ENCODE assay signal across 20 cellular contexts in the genomic region with DNA sequence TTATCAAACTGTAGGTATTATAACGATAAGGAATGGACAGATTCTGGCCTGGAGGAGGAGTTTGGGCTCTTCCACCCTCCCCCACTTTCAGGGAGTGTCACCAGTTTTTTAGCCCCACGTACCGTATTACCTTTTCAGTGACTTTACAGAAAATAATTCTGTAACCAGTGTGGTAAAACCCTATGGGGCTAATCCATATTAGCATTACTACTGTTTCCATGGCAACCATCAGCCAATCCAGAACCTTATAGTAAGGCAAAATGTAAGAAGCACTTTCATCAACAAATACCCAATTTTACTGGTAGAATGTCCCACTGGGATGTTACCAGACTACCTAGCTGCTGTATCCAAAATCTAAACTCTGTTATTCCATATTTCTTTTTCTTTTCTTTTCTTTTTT. TPM values are rescaled to one million over a fixed set of nuclear protein-coding genes. Genes with fewer than 3 reads are reported as not detected.
A peak's percentile ranks its signal among the peaks of the same experiment; 100 is the strongest.
DNase-seq lines count a peak whose midpoint lies in the region; ATAC-seq and TF ChIP-seq lines count a peak whose summit lies in the region.
"Had no signal": no experiment of that assay in that cellular context is flagged by ENCODE, and none has a peak within 500 bp of the region (broad histone marks: within the 10 kb centered on the region; RNA-seq: fewer than 3 reads in every experiment).

No MANE protein-coding gene starts in this region.

- no peaks in the 10 kb centered on the region for H3K79me2 ChIP-seq in SK-N-SH (ENCODE audit: insufficient read depth)

- H3K4me1 ChIP-seq in SK-N-SH (ENCODE audit: control insufficient read depth in 1 of 2, insufficient read depth in 2 of 2, low read depth in 1 of 2, low read length in 1 of 2): peaks cover 0 to 2% of the 10 kb centered on the region in 2 experiments; a peak in 1 of 4 replicates

- no peaks in the 10 kb centered on the region for H4K20me1 ChIP-seq in SK-N-SH (ENCODE audit: insufficient read depth)

- H3K27me3 ChIP-seq in SK-N-SH (ENCODE audit: insufficient read depth): no peaks in the 10 kb centered on the region

- no peak for ATAC-seq in activated T-cell treated with anti-CD3 and anti-CD28 coated beads, Interleukin-2, amount 50 U/mL, for 72 hours (replicated peaks in 1 of 2)
- no peak for ATAC-seq in activated T-cell treated with anti-CD3 and anti-CD28 coated beads, Interleukin-2, amount 50 U/mL, for 4 hours
- no peak for ATAC-seq in central memory CD8-positive, alpha-beta T cell (replicated peaks; ENCODE audit: extremely low read depth, poor library complexity, severe bottlenecking)
- ATAC-seq: PC-3 had no signal

- peaks cover 24% of the 10 kb centered on the region for H3K4me1 Mint-ChIP-seq in activated T-cell treated with anti-CD3 and anti-CD28 coated beads, Interleukin-2, amount 50 U/mL, for 72 hours (ENCODE audit: low read depth)
- peaks cover 21% of the 10 kb centered on the region for H3K4me1 Mint-ChIP-seq in activated T-cell treated with anti-CD3 and anti-CD28 coated beads, Interleukin-2, amount 50 U/mL, for 4 hours (ENCODE audit: low read depth)
- H3K4me1 Mint-ChIP-seq in central memory CD8-positive, alpha-beta T cell: peaks cover 26% of the 10 kb centered on the region

- peak overlapping the region; percentile 65 for H3K27ac Mint-ChIP-seq in activated T-cell treated with anti-CD3 and anti-CD28 coated beads, Interleukin-2, amount 50 U/mL, for 72 hours
- peak overlapping the region; percentile 87 for H3K27ac Mint-ChIP-seq in central memory CD8-positive, alpha-beta T cell (ENCODE audit: low read depth)
- H3K27ac Mint-ChIP-seq: HFFc6 had no signal

- DNase-seq in activated T-cell treated with anti-CD3 and anti-CD28 coated beads, Interleukin-2, amount 50 U/mL, for 72 hours: no peak
- DNase-seq in activated T-cell treated with anti-CD3 and anti-CD28 coated beads, Interleukin-2, amount 50 U/mL, for 4 hours: no peak
- DNase-seq in NAMALWA (ENCODE audit: low spot score) (peak; percentile 12), putamen (ENCODE audit: low spot score) (peak; percentile 8), Ammon's horn (ENCODE audit: low spot score) (no peak), cerebellar nuclear complex (lab: John Stamatoyannopoulos, UW) (no peak), SK-N-SH (no peak)
- no peak for DNase-seq in central memory CD8-positive, alpha-beta T cell (ENCODE audit: low spot score in 2 of 2)
- DNase-seq: ACHN, AML-193, Caco-2, DMS79, GM23248, HFFc6, NCI-H1092, NCI-H2107, NCI-H446 treated with DMSO at 0.1 percent for 48 hours, PC-3, T-helper 1 cell had no signal

- no peak overlapping the region for H2AFZ ChIP-seq in SK-N-SH (ENCODE audit: low read depth)
- H2AFZ ChIP-seq: GM23248 had no signal

- 83% methylated on average over 3 of the region's 3 CpGs for WGBS in SK-N-SH (ENCODE audit: low lambda C conversion rate)

- H3K27me3 Mint-ChIP-seq in activated T-cell treated with anti-CD3 and anti-CD28 coated beads, Interleukin-2, amount 50 U/mL, for 72 hours (ENCODE audit: low read depth): no peaks in the 10 kb centered on the region
- no peaks in the 10 kb centered on the region for H3K27me3 Mint-ChIP-seq in activated T-cell treated with anti-CD3 and anti-CD28 coated beads, Interleukin-2, amount 50 U/mL, for 4 hours (ENCODE audit: low read depth)
- no peaks in the 10 kb centered on the region for H3K27me3 Mint-ChIP-seq in central memory CD8-positive, alpha-beta T cell

- H3K36me3 ChIP-seq in SK-N-SH (replicated peaks in 1 of 2; ENCODE audit: control insufficient read depth in 1 of 2, insufficient read depth in 2 of 2, low read length in 1 of 2): no peaks in the 10 kb centered on the region

- TF ChIP-seq EP300 in SK-N-SH (IDR thresholded peaks at IDR 0.05; ENCODE audit: borderline replicate concordance in 1 of 2, low read depth in 1 of 2, low read length in 1 of 2): no peak

- no peak overlapping the region for H3K4me2 ChIP-seq in SK-N-SH
- H3K4me2 ChIP-seq: KMS-11 had no signal

- CTCF ChIA-PET in SK-N-SH (lab: Yijun Ruan, JAX): no interaction called here

- TF ChIP-seq RAD21 in SK-N-SH (IDR thresholded peaks at IDR 0.05; ENCODE audit: low read length): no peak

- H3K36me3 Mint-ChIP-seq in activated T-cell treated with anti-CD3 and anti-CD28 coated beads, Interleukin-2, amount 50 U/mL, for 72 hours (ENCODE audit: insufficient read depth in 2 of 2): peaks cover 17 to 34% of the 10 kb centered on the region in 2 donors
- peaks cover 25% of the 10 kb centered on the region for H3K36me3 Mint-ChIP-seq in activated T-cell treated with anti-CD3 and anti-CD28 coated beads, Interleukin-2, amount 50 U/mL, for 4 hours (ENCODE audit: insufficient read depth)
- H3K36me3 Mint-ChIP-seq in central memory CD8-positive, alpha-beta T cell (ENCODE audit: insufficient read depth): peaks cover 6% of the 10 kb centered on the region

- H3K9me3 ChIP-seq in SK-N-SH: no peaks in the 10 kb centered on the region
- H3K9me3 ChIP-seq: Caco-2 had no signal

- H3K4me3 Mint-ChIP-seq in activated T-cell treated with anti-CD3 and anti-CD28 coated beads, Interleukin-2, amount 50 U/mL, for 72 hours: no peak overlapping the region
- H3K4me3 Mint-ChIP-seq in activated T-cell treated with anti-CD3 and anti-CD28 coated beads, Interleukin-2, amount 50 U/mL, for 4 hours: no peak overlapping the region
- no peak overlapping the region for H3K4me3 Mint-ChIP-seq in central memory CD8-positive, alpha-beta T cell
- H3K4me3 Mint-ChIP-seq: HFFc6 had no signal

- H3K9me3 Mint-ChIP-seq in activated T-cell treated with anti-CD3 and anti-CD28 coated beads, Interleukin-2, amount 50 U/mL, for 72 hours: peaks cover 0 to 2% of the 10 kb centered on the region in 2 donors
- H3K9me3 Mint-ChIP-seq in activated T-cell treated with anti-CD3 and anti-CD28 coated beads, Interleukin-2, amount 50 U/mL, for 4 hours: no peaks in the 10 kb centered on the region
- H3K9me3 Mint-ChIP-seq in central memory CD8-positive, alpha-beta T cell: no peaks in the 10 kb centered on the region
- H3K9me3 Mint-ChIP-seq: HFFc6 had no signal

- POLR2A ChIA-PET in SK-N-SH (lab: Yijun Ruan, JAX): no interaction called here

- H3K4me3 ChIP-seq in SK-N-SH (ENCODE audit: low read depth in 2 of 2, low read length in 1 of 2): no peak overlapping the region
- H3K4me3 ChIP-seq: GM23248 had no signal

- no peak for TF ChIP-seq CTCF in SK-N-SH (IDR thresholded peaks at IDR 0.05)

- H3F3A ChIP-seq in SK-N-SH (replicated peaks; ENCODE audit: insufficient read depth): no peaks in the 10 kb centered on the region

- no peak overlapping the region for H3K9ac ChIP-seq in SK-N-SH
- H3K9ac ChIP-seq: GM23248, KMS-11 had no signal

- H3K9me2 ChIP-seq in SK-N-SH: no peaks in the 10 kb centered on the region

- no peak overlapping the region for H3K27ac ChIP-seq in SK-N-SH (ENCODE audit: low read depth in 2 of 2, low read length in 1 of 2)
- H3K27ac ChIP-seq: GM23248, KMS-11 had no signal

TF ChIP-seq in SK-N-SH, 30 proteins besides CTCF, POLR2A, EP300 and RAD21 (continues in another document):
- no peak for TF ChIP-seq CHD2 (IDR thresholded peaks at IDR 0.05; ENCODE audit: low read length, partially characterized antibody)
- TF ChIP-seq SMC3 (IDR thresholded peaks at IDR 0.05; ENCODE audit: low read depth, low read length): no peak
- TF ChIP-seq NFIC (IDR thresholded peaks at IDR 0.05; ENCODE audit: borderline replicate concordance): no peak
- no peak for TF ChIP-seq SIN3A (IDR thresholded peaks at IDR 0.05; ENCODE audit: borderline replicate concordance, low read depth, low read length)
- TF ChIP-seq, protein P1, sequence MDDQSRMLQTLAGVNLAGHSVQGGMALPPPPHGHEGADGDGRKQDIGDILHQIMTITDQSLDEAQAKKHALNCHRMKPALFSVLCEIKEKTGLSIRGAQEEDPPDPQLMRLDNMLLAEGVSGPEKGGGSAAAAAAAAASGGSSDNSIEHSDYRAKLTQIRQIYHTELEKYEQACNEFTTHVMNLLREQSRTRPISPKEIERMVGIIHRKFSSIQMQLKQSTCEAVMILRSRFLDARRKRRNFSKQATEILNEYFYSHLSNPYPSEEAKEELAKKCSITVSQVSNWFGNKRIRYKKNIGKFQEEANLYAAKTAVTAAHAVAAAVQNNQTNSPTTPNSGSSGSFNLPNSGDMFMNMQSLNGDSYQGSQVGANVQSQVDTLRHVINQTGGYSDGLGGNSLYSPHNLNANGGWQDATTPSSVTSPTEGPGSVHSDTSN (IDR thresholded peaks at IDR 0.05): no peak
- no peak for TF ChIP-seq GABPA (IDR thresholded peaks at IDR 0.05; ENCODE audit: low read depth)
- TF ChIP-seq JUND (IDR thresholded peaks at IDR 0.05): no peak
- TF ChIP-seq RXRA (IDR thresholded peaks at IDR 0.05; ENCODE audit: borderline replicate concordance, low read depth): no peak
- no peak for TF ChIP-seq EZH2phosphoT487 (IDR thresholded peaks at IDR 0.05; ENCODE audit: borderline replicate concordance, low read depth)
- TF ChIP-seq TEAD4 (IDR thresholded peaks at IDR 0.05; ENCODE audit: borderline replicate concordance, insufficient read depth): no peak
- TF ChIP-seq YY1 (IDR thresholded peaks at IDR 0.05; ENCODE audit: low read depth): no peak
- no peak for TF ChIP-seq ELF1 (IDR thresholded peaks at IDR 0.05)
- TF ChIP-seq MXI1 (IDR thresholded peaks at IDR 0.05; ENCODE audit: low read depth, low read length): no peak

RNA-seq across cellular contexts. Expression of a gene that starts 50.7 kb away (rescaled TPM):
- 100 to 1,000 TPM; 154 to 180 TPM for total RNA-seq in activated T-cell treated with anti-CD3 and anti-CD28 coated beads, Interleukin-2, amount 50 U/mL, for 72 hours
- 100 to 1,000 TPM; 121 to 152 (median 130) TPM for total RNA-seq in activated T-cell treated with anti-CD3 and anti-CD28 coated beads, Interleukin-2, amount 50 U/mL, for 4 hours
- 0.35 and 0.44 TPM in 2 replicates for polyA plus RNA-seq in SK-N-SH (2012; rRNA removed)
- 0.23 and 0.43 TPM in 2 replicates for polyA plus RNA-seq in SK-N-SH (2012; cell fraction: cytosol; rRNA removed)
- 0.60 and 0.63 TPM in 2 replicates for polyA plus RNA-seq in SK-N-SH (2012; cell fraction: nucleus; rRNA removed)
- total RNA-seq: GM23248 had no signal
- polyA plus RNA-seq: GM23248 had no signal

Comparison
In these comparisons a context has a peak if more than half of its experiments do, and no peak if none do; other contexts are left out.
1. DNase-seq: peak in NAMALWA (single experiment) and putamen (single experiment); none in activated T-cell treated with anti-CD3 and anti-CD28 coated beads, Interleukin-2, amount 50 U/mL, for 72 hours (0 of 2), activated T-cell treated with anti-CD3 and anti-CD28 coated beads, Interleukin-2, amount 50 U/mL, for 4 hours (single experiment), central memory CD8-positive, alpha-beta T cell (0 of 2), Ammon's horn (single experiment), cerebellar nuclear complex (0 of 2) and SK-N-SH (single experiment).